ENCODE assay signal across 38 cellular contexts in genomic region chr2:29689666-29690065, GRCh38.
"Had no signal": no experiment of that assay in that cellular context is flagged by ENCODE, and none has a peak within 500 bp of the region (broad histone marks: within the 10 kb centered on the region; RNA-seq: fewer than 3 reads in every experiment).

No MANE protein-coding gene starts in this region.

- ATAC-seq: activated naive CD4-positive, alpha-beta T cell treated with anti-CD3 and anti-CD28 coated beads, Interleukin-2, amount 50 U/mL, for 72 hours; activated naive CD8-positive, alpha-beta T cell treated with anti-CD3 and anti-CD28 coated beads, Interleukin-2, amount 50 U/mL, for 24 hours; activated T-cell treated with anti-CD3 and anti-CD28 coated beads, Interleukin-2, amount 50 U/mL, for 4 hours; activated T-cell treated with anti-CD3 and anti-CD28 coated beads, Interleukin-2, amount 50 U/mL, for 72 hours; activated T-helper 17 cell treated with anti-CD3 and anti-CD28 coated beads, Interleukin-2, amount 50 U/mL, for 72 hours; body of pancreas had no signal

- H3K4me3 ChIP-seq: adrenal gland, ascending aorta, body of pancreas, breast epithelium, cardiac muscle cell had no signal

- H3K27me3 ChIP-seq: adrenal gland, ascending aorta, body of pancreas, brain microvascular endothelial cell, breast epithelium, cardiac muscle cell had no signal

- H3K4me1 Mint-ChIP-seq: activated naive CD4-positive, alpha-beta T cell treated with anti-CD3 and anti-CD28 coated beads, Interleukin-2, amount 10 ng/mL, durations not matched to agents 7 days and 5 days; activated naive CD4-positive, alpha-beta T cell treated with anti-CD3 and anti-CD28 coated beads, Interleukin-2, amount 50 U/mL, for 24 hours; activated naive CD8-positive, alpha-beta T cell treated with anti-CD3 and anti-CD28 coated beads for 36 hours; activated naive CD8-positive, alpha-beta T cell treated with anti-CD3 and anti-CD28 coated beads, Interleukin-2, amount 10 ng/mL, durations not matched to agents 7 days and 5 days; activated naive CD8-positive, alpha-beta T cell treated with anti-CD3 and anti-CD28 coated beads, Interleukin-2, amount 50 U/mL, for 24 hours; activated T-helper 17 cell treated with anti-CD3 and anti-CD28 coated beads, Interleukin-2, amount 50 U/mL, for 72 hours; brain; central memory CD8-positive, alpha-beta T cell had no signal

- H3K9me3 Mint-ChIP-seq: activated naive CD4-positive, alpha-beta T cell treated with anti-CD3 and anti-CD28 coated beads for 36 hours; activated naive CD4-positive, alpha-beta T cell treated with anti-CD3 and anti-CD28 coated beads, Interleukin-2, amount 10 ng/mL, durations not matched to agents 7 days and 5 days; activated naive CD4-positive, alpha-beta T cell treated with anti-CD3 and anti-CD28 coated beads, Interleukin-2, amount 50 U/mL, for 24 hours; activated naive CD4-positive, alpha-beta T cell treated with anti-CD3 and anti-CD28 coated beads, Interleukin-2, amount 50 U/mL, for 72 hours; activated naive CD8-positive, alpha-beta T cell treated with anti-CD3 and anti-CD28 coated beads for 36 hours; activated naive CD8-positive, alpha-beta T cell treated with anti-CD3 and anti-CD28 coated beads, Interleukin-2, amount 10 ng/mL, durations not matched to agents 7 days and 5 days; activated naive CD8-positive, alpha-beta T cell treated with anti-CD3 and anti-CD28 coated beads, Interleukin-2, amount 50 U/mL, for 24 hours; activated T-cell treated with anti-CD3 and anti-CD28 coated beads, Interleukin-2, amount 50 U/mL, for 24 hours; activated T-cell treated with anti-CD3 and anti-CD28 coated beads, Interleukin-2, amount 50 U/mL, for 4 hours; activated T-cell treated with anti-CD3 and anti-CD28 coated beads, Interleukin-2, amount 50 U/mL, for 72 hours; activated T-helper 1 cell treated with anti-CD3 and anti-CD28 coated beads, Interleukin-12 subunit alpha, Interleukin-12 subunit beta, Interleukin-2, Interleukin-4 antibody, amounts not matched to agents 30 ng/mL and 10 ng/mL and 1 ng/mL, durations not matched to agents 14 hours and 24 hours and 36 hours; activated T-helper 17 cell treated with anti-CD3 and anti-CD28 coated beads, Interleukin-2, amount 50 U/mL, for 72 hours; activated T-helper 2 cell treated with anti-CD3 and anti-CD28 coated beads, Interferon-gamma antibody, Interleukin-2, Interleukin-4, amounts not matched to agents 10 μg/mL and 5 μg/mL and 100 μg/mL, durations not matched to agents 14 hours and 24 hours and 36 hours; central memory CD8-positive, alpha-beta T cell had no signal

- H3K36me3 ChIP-seq: adrenal gland, ascending aorta, brain microvascular endothelial cell, breast epithelium, cardiac muscle cell had no signal

- H3K4me1 ChIP-seq: adrenal gland, ascending aorta, breast epithelium had no signal

- H3K9me3 ChIP-seq: adrenal gland, ascending aorta, body of pancreas, breast epithelium had no signal

- H3K27ac ChIP-seq: adrenal gland, ascending aorta, body of pancreas, brain microvascular endothelial cell, cardiac muscle cell had no signal

- DNase-seq: activated effector memory CD4-positive, alpha-beta T cell treated with anti-CD3 and anti-CD28 coated beads, Interleukin-2, amount 50 U/mL, for 16 hours; activated effector memory CD4-positive, alpha-beta T cell treated with Interleukin-2 at 50 U/mL for 16 hours; activated gamma-delta T cell; activated gamma-delta T cell treated with Interleukin-2 at 50 U/mL for 16 hours; activated naive CD4-positive, alpha-beta T cell; activated naive CD4-positive, alpha-beta T cell treated with anti-CD3 and anti-CD28 coated beads for 36 hours; activated naive CD4-positive, alpha-beta T cell treated with anti-CD3 and anti-CD28 coated beads, Interleukin-2, amount 10 ng/mL, durations not matched to agents 7 days and 5 days; activated naive CD4-positive, alpha-beta T cell treated with anti-CD3 and anti-CD28 coated beads, Interleukin-2, amount 50 U/mL, for 16 hours; activated naive CD4-positive, alpha-beta T cell treated with Interleukin-2 at 50 U/mL for 16 hours; activated naive CD8-positive, alpha-beta T cell treated with anti-CD3 and anti-CD28 coated beads for 36 hours; activated naive CD8-positive, alpha-beta T cell treated with anti-CD3 and anti-CD28 coated beads, Interleukin-2, amount 10 ng/mL, durations not matched to agents 7 days and 5 days; activated naive CD8-positive, alpha-beta T cell treated with anti-CD3 and anti-CD28 coated beads, Interleukin-2, amount 50 U/mL, for 24 hours; activated T-cell treated with anti-CD3 and anti-CD28 coated beads, Interleukin-2, amount 50 U/mL, for 1 hour; activated T-cell treated with anti-CD3 and anti-CD28 coated beads, Interleukin-2, amount 50 U/mL, for 24 hours; activated T-cell treated with anti-CD3 and anti-CD28 coated beads, Interleukin-2, amount 50 U/mL, for 4 hours; activated T-cell treated with anti-CD3 and anti-CD28 coated beads, Interleukin-2, amount 50 U/mL, for 48 hours; activated T-cell treated with anti-CD3 and anti-CD28 coated beads, Interleukin-2, amount 50 U/mL, for 72 hours; adrenal gland; amniotic stem cell; amygdala; anterior cingulate cortex; aorta; body of pancreas; brain microvascular endothelial cell; caudate nucleus; central memory CD4-positive, alpha-beta T cell; cerebellar nuclear complex had no signal

- H3K27ac Mint-ChIP-seq: activated naive CD4-positive, alpha-beta T cell treated with anti-CD3 and anti-CD28 coated beads for 36 hours; activated naive CD4-positive, alpha-beta T cell treated with anti-CD3 and anti-CD28 coated beads, Interleukin-2, amount 10 ng/mL, durations not matched to agents 7 days and 5 days; activated naive CD4-positive, alpha-beta T cell treated with anti-CD3 and anti-CD28 coated beads, Interleukin-2, amount 50 U/mL, for 24 hours; activated naive CD4-positive, alpha-beta T cell treated with anti-CD3 and anti-CD28 coated beads, Interleukin-2, amount 50 U/mL, for 72 hours; activated naive CD8-positive, alpha-beta T cell; activated naive CD8-positive, alpha-beta T cell treated with anti-CD3 and anti-CD28 coated beads for 36 hours; activated naive CD8-positive, alpha-beta T cell treated with anti-CD3 and anti-CD28 coated beads, Interleukin-2, amount 10 ng/mL, durations not matched to agents 7 days and 5 days; activated naive CD8-positive, alpha-beta T cell treated with anti-CD3 and anti-CD28 coated beads, Interleukin-2, amount 50 U/mL, for 24 hours; activated T-cell treated with anti-CD3 and anti-CD28 coated beads, Interleukin-2, amount 50 U/mL, for 24 hours; activated T-cell treated with anti-CD3 and anti-CD28 coated beads, Interleukin-2, amount 50 U/mL, for 72 hours; activated T-helper 1 cell treated with anti-CD3 and anti-CD28 coated beads, Interleukin-12 subunit alpha, Interleukin-12 subunit beta, Interleukin-2, Interleukin-4 antibody, amounts not matched to agents 30 ng/mL and 10 ng/mL and 1 ng/mL, durations not matched to agents 14 hours and 24 hours and 36 hours; activated T-helper 17 cell treated with anti-CD3 and anti-CD28 coated beads, Interleukin-2, amount 50 U/mL, for 72 hours; activated T-helper 2 cell treated with anti-CD3 and anti-CD28 coated beads, Interferon-gamma antibody, Interleukin-2, Interleukin-4, amounts not matched to agents 10 μg/mL and 5 μg/mL and 100 μg/mL, durations not matched to agents 14 hours and 24 hours and 36 hours; brain had no signal

- H3K4me3 Mint-ChIP-seq: activated naive CD4-positive, alpha-beta T cell treated with anti-CD3 and anti-CD28 coated beads for 36 hours; activated naive CD4-positive, alpha-beta T cell treated with anti-CD3 and anti-CD28 coated beads, Interleukin-2, amount 10 ng/mL, durations not matched to agents 7 days and 5 days; activated naive CD4-positive, alpha-beta T cell treated with anti-CD3 and anti-CD28 coated beads, Interleukin-2, amount 50 U/mL, for 24 hours; activated naive CD8-positive, alpha-beta T cell; activated naive CD8-positive, alpha-beta T cell treated with anti-CD3 and anti-CD28 coated beads for 36 hours; activated naive CD8-positive, alpha-beta T cell treated with anti-CD3 and anti-CD28 coated beads, Interleukin-2, amount 10 ng/mL, durations not matched to agents 7 days and 5 days; activated naive CD8-positive, alpha-beta T cell treated with anti-CD3 and anti-CD28 coated beads, Interleukin-2, amount 50 U/mL, for 24 hours; activated T-cell treated with anti-CD3 and anti-CD28 coated beads, Interleukin-2, amount 50 U/mL, for 24 hours; activated T-cell treated with anti-CD3 and anti-CD28 coated beads, Interleukin-2, amount 50 U/mL, for 4 hours; activated T-cell treated with anti-CD3 and anti-CD28 coated beads, Interleukin-2, amount 50 U/mL, for 72 hours; activated T-helper 1 cell treated with anti-CD3 and anti-CD28 coated beads, Interleukin-12 subunit alpha, Interleukin-12 subunit beta, Interleukin-2, Interleukin-4 antibody, amounts not matched to agents 30 ng/mL and 10 ng/mL and 1 ng/mL, durations not matched to agents 14 hours and 24 hours and 36 hours; activated T-helper 17 cell treated with anti-CD3 and anti-CD28 coated beads, Interleukin-2, amount 50 U/mL, for 72 hours; brain; central memory CD8-positive, alpha-beta T cell had no signal

- H3K36me3 Mint-ChIP-seq: activated naive CD4-positive, alpha-beta T cell treated with anti-CD3 and anti-CD28 coated beads, Interleukin-2, amount 10 ng/mL, durations not matched to agents 7 days and 5 days; activated naive CD4-positive, alpha-beta T cell treated with anti-CD3 and anti-CD28 coated beads, Interleukin-2, amount 50 U/mL, for 24 hours; activated naive CD4-positive, alpha-beta T cell treated with anti-CD3 and anti-CD28 coated beads, Interleukin-2, amount 50 U/mL, for 72 hours; activated naive CD8-positive, alpha-beta T cell; activated naive CD8-positive, alpha-beta T cell treated with anti-CD3 and anti-CD28 coated beads for 36 hours; activated naive CD8-positive, alpha-beta T cell treated with anti-CD3 and anti-CD28 coated beads, Interleukin-2, amount 10 ng/mL, durations not matched to agents 7 days and 5 days; brain had no signal
